Comparison of ENCODE assay signal across 12 cellular contexts in genomic region chr1:233293556-233294446, GRCh38. TPM values are rescaled to one million over a fixed set of nuclear protein-coding genes. Genes with fewer than 3 reads are reported as not detected.
DNase-seq lines count a peak whose midpoint lies in the region; ATAC-seq, FAIRE-seq and TF ChIP-seq lines count a peak whose summit lies in the region.
"Had no signal": no experiment of that assay in that cellular context is flagged by ENCODE, and none has a peak within 500 bp of the region (broad histone marks: within the 10 kb centered on the region; RNA-seq: fewer than 3 reads in every experiment).

No MANE protein-coding gene starts in this region.

- WGBS in A549 (ENCODE audit: missing lambda C conversion rate) = 92% methylated on average over 3 of the region's 3 CpGs
- 88 to 95% methylated on average over 3 of the region's 3 CpGs for WGBS in transverse colon (ENCODE audit: low coverage in 1 of 2), 2 donors

- peaks cover 35 to 48% (median 41%) of the 10 kb centered on the region in 3 donors for H3K4me1 Mint-ChIP-seq in CD8-positive, alpha-beta memory T cell

- TF ChIP-seq EP300 in A549 (IDR thresholded peaks at IDR 0.05) (no peak), transverse colon (IDR thresholded peaks at IDR 0.05; ENCODE audit: low read depth) (no peak)

- no peak for ATAC-seq in A549

- H3K4me3 ChIP-seq in A549 (peak overlapping the region; percentile 92; the same call in 2 of the 3 replicates), transverse colon (no peak overlapping the region)
- H3K4me3 ChIP-seq in CD8-positive, alpha-beta memory T cell (ENCODE audit: low read length) = no peak overlapping the region
- H3K4me3 ChIP-seq: mucosa of descending colon had no signal

- H3K27me3 ChIP-seq in CD8-positive, alpha-beta memory T cell (ENCODE audit: insufficient read depth, low read length, poor library complexity, severe bottlenecking) = no peaks in the 10 kb centered on the region
- H3K27me3 ChIP-seq in transverse colon = peaks cover 6% of the 10 kb centered on the region

- H3K27ac ChIP-seq in A549 (peak overlapping the region; percentile 78 to 99; a peak in 5 of 6 replicates), transverse colon (no peak overlapping the region)
- no peak overlapping the region for H3K27ac ChIP-seq in CD8-positive, alpha-beta memory T cell (ENCODE audit: low read depth, low read length)

- no peaks in the 10 kb centered on the region for H3K36me3 ChIP-seq in CD8-positive, alpha-beta memory T cell (ENCODE audit: insufficient read depth, low read length)
- H3K36me3 ChIP-seq in transverse colon = no peaks in the 10 kb centered on the region

- POLR2A ChIA-PET in A549 (lab: Yijun Ruan, JAX) = no interaction called here
- POLR2A ChIA-PET in CD8-positive, alpha-beta memory T cell (lab: Charles Lee) = no interaction called here

- peak; percentile 82 for FAIRE-seq in A549 (lab: Jason Lieb, UNC)
- FAIRE-seq: GM18507 had no signal

- intact Hi-C loops in transverse colon (cut with DNase I; ENCODE audit: low total_unique reads) = no loop called here

- H3K4me2 ChIP-seq in A549 = peak overlapping the region; percentile 79

- no peak for DNase-seq in A549 (ENCODE audit: low read depth in 1 of 2, low spot score in 1 of 2)
- DNase-seq in CD8-positive, alpha-beta memory T cell = no peak
- peak; percentile 9 for DNase-seq in RPMI7951 (ENCODE audit: low read depth)
- peak; percentile 34 for DNase-seq in fibroblast of peridontal ligament (ENCODE audit: extremely low read depth)
- no peak for DNase-seq in ACHN
- no peak for DNase-seq in activated gamma-delta T cell treated with Interleukin-2 at 50 U/mL for 16 hours
- no peak for DNase-seq in transverse colon
- no peak for DNase-seq in KG1 (lab: John Stamatoyannopoulos, UW)
- DNase-seq: activated naive CD4-positive, alpha-beta T cell treated with Interleukin-2 at 50 U/mL for 16 hours; mucosa of descending colon; NCI-H774 had no signal

- TF ChIP-seq CTCF in A549 (IDR thresholded peaks at IDR 0.05) (no peak), transverse colon (IDR thresholded peaks at IDR 0.05) (no peak)

- H3K4me3 Mint-ChIP-seq in CD8-positive, alpha-beta memory T cell = peak overlapping the region; percentile 3 to 97 (median 53)

- H3K27me3 Mint-ChIP-seq in CD8-positive, alpha-beta memory T cell = no peaks in the 10 kb centered on the region

- H3K4me1 ChIP-seq in A549 (peaks cover 53% of the 10 kb centered on the region), transverse colon (peaks cover 0 to 13% (median 5%) of the 10 kb centered on the region in 4 donors)
- peaks cover 6% of the 10 kb centered on the region for H3K4me1 ChIP-seq in CD8-positive, alpha-beta memory T cell (ENCODE audit: insufficient read depth, low read length)

- peak overlapping the region; percentile 10 to 98 (median 72) for H3K27ac Mint-ChIP-seq in CD8-positive, alpha-beta memory T cell

- CTCF ChIA-PET in A549 (lab: Yijun Ruan, JAX) = interaction anchor here (0.8 to 1.8 kb wide), 4 partner anchors 11 to 558 kb away, joined by 3 to 4 read pairs (median 3); no protein-coding TSS in a partner anchor
- CTCF ChIA-PET in CD8-positive, alpha-beta memory T cell (lab: Charles Lee) = interaction anchor here (1.4 to 1.9 kb wide), 2 partner anchors 10 to 31 kb away, joined by 4 to 5 read pairs; no protein-coding TSS in a partner anchor

- TF ChIP-seq POLR2A in A549 (IDR thresholded peaks at IDR 0.05; ENCODE audit: low read length) = no peak
- no peak for TF ChIP-seq POLR2A in transverse colon (IDR thresholded peaks at IDR 0.05)

- in situ Hi-C loops in ACHN (cut with HindIII; ENCODE audit: low pct_ligation_motif_present, low pct_unique_long_range_greater_than_20kb, low sequenced_read_pairs) (no loop called here), transverse colon (cut with MboI; ENCODE audit: low pct_ligation_motif_present in 1 of 4, low pct_unique_long_range_greater_than_20kb in 1 of 4, low sequenced_read_pairs in 3 of 4) (no loop called here)

- TF ChIP-seq RAD21 in A549 (conservative IDR thresholded peaks at IDR 0.05 in 1 of 2, IDR thresholded peaks at IDR 0.05 in 1 of 2) = no peak

- H3K9me3 Mint-ChIP-seq in CD8-positive, alpha-beta memory T cell = no peaks in the 10 kb centered on the region

- peaks cover 0 to 24% (median 0%) of the 10 kb centered on the region in 3 donors for H3K36me3 Mint-ChIP-seq in CD8-positive, alpha-beta memory T cell

- H3K9me3 ChIP-seq in A549 (no peaks in the 10 kb centered on the region), transverse colon (no peaks in the 10 kb centered on the region)
- no peaks in the 10 kb centered on the region for H3K9me3 ChIP-seq in CD8-positive, alpha-beta memory T cell (ENCODE audit: low read length)
- H3K9me3 ChIP-seq: mucosa of descending colon had no signal

TF ChIP-seq in A549, 52 proteins besides CTCF, POLR2A, EP300 and RAD21:
- TF ChIP-seq NFE2L2 (conservative IDR thresholded peaks at IDR 0.05; ENCODE audit: low read length) (no peak), CBX8 (IDR thresholded peaks at IDR 0.05) (no peak)
TF ChIP-seq in A549: peak in this region for 0.

RNA-seq across cellular contexts. Expression of gene PCNX2, which starts 1.7 kb away (rescaled TPM):
- polyA plus RNA-seq in A549 (2011; rRNA removed) (27.2 and 31.5 TPM in 2 replicates), A549 (2017; fragmentation: RNase III; extraction: RNeasy Plus Mini Kit Qiagen cat#74134 plus additional on column Dnase treatment) (8.7 to 9.0 TPM (median 8.8 TPM) in 3 replicates)
- polyA plus RNA-seq in A549 (2012; cell fraction: cytosol; rRNA removed) = 11.3 and 13.9 TPM in 2 replicates
- 33.4 and 41.8 TPM in 2 replicates for polyA plus RNA-seq in A549 (2012; cell fraction: nucleus; rRNA removed)
- polyA minus RNA-seq in A549 (2011; rRNA and poly(A)+ RNA removed) = 207 and 209 TPM in 2 replicates
- total RNA-seq in CD8-positive, alpha-beta memory T cell = 10 to 100 TPM; 26.7 to 27.3 TPM
- polyA plus RNA-seq in CD8-positive, alpha-beta memory T cell = 11.7 TPM
- 5.6 and 6.0 TPM in 2 replicates for total RNA-seq in RPMI7951 (2014; rRNA removed; shearing (Covaris generic))
- 100 to 1,000 TPM in 1 of 4 donors, 10 to 100 TPM in 2, 1 to 10 TPM in 1; 6.8 to 518 (median 11.8) TPM for total RNA-seq in transverse colon

RNA-seq across cellular contexts. Expression of gene MAP3K21, which starts 33.7 kb away (rescaled TPM):
- polyA plus RNA-seq in A549 (2011; rRNA removed) (23.5 and 26.9 TPM in 2 replicates), A549 (2017; fragmentation: RNase III; extraction: RNeasy Plus Mini Kit Qiagen cat#74134 plus additional on column Dnase treatment) (14.0 to 14.4 TPM (median 14.2 TPM) in 3 replicates)
- 12.4 and 14.9 TPM in 2 replicates for polyA plus RNA-seq in A549 (2012; cell fraction: cytosol; rRNA removed)
- polyA plus RNA-seq in A549 (2012; cell fraction: nucleus; rRNA removed) = 21.3 and 22.7 TPM in 2 replicates
- 30.4 and 34.4 TPM in 2 replicates for polyA minus RNA-seq in A549 (2011; rRNA and poly(A)+ RNA removed)
- 1 to 10 TPM; 2.8 TPM for total RNA-seq in CD8-positive, alpha-beta memory T cell
- polyA plus RNA-seq in CD8-positive, alpha-beta memory T cell = 0.54 TPM
- total RNA-seq in RPMI7951 (2014; rRNA removed; shearing (Covaris generic)) = under 0.01 TPM in 1 of 2 replicates, not detected in the other
- 10 to 100 TPM; 18.7 to 69.3 (median 28.9) TPM for total RNA-seq in transverse colon

Comparison
In these comparisons a context has a peak if more than half of its experiments do, and no peak if none do; other contexts are left out.
1. DNase-seq: peak in RPMI7951 (single experiment) and fibroblast of peridontal ligament (single experiment); none in A549 (0 of 2), CD8-positive, alpha-beta memory T cell (0 of 5), ACHN (single experiment), activated gamma-delta T cell treated with Interleukin-2 at 50 U/mL for 16 hours (single experiment), transverse colon (single experiment) and KG1 (single experiment).
2. H3K27ac ChIP-seq: peak in A549 (2 of 2); none in CD8-positive, alpha-beta memory T cell (single experiment) and transverse colon (0 of 4).
3. RNA of gene MAP3K21, which starts 33.7 kb away (total RNA-seq): 18.7 to 69.3 TPM in transverse colon; 2.8 TPM in CD8-positive, alpha-beta memory T cell and under 0.01 TPM in RPMI7951; every median in the first group is over 4 times any median in the second.